13 cellular contexts compared by ENCODE assay signal in the genomic region with DNA sequence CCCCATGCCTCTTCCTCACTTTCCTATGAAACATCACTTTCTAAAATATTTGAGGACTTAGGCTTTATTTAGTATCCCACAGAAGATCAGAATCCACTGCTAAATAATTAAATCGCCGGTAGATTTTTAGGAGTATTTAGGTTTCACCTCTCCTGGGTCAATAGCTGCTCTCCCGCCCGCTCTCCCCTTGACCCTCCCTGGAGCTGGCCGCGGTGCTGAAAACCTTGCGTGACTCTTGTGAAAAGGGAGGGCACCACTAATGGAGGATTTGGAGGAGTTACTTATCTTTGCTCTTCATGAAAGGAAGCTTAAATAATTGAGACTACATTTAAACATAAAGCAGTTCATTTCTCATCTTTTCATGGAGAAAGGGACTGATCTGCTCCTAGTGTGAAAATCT. TPM values are rescaled to one million over a fixed set of nuclear protein-coding genes. Genes with fewer than 3 reads are reported as not detected.
DNase-seq lines count a peak whose midpoint lies in the region; ATAC-seq and TF ChIP-seq lines count a peak whose summit lies in the region.
"Had no signal": no experiment of that assay in that cellular context is flagged by ENCODE, and none has a peak within 500 bp of the region (broad histone marks: within the 10 kb centered on the region; RNA-seq: fewer than 3 reads in every experiment).

No MANE protein-coding gene starts in this region.

- H3K9me3 ChIP-seq in MG63, result no peaks in the 10 kb centered on the region
- H3K9me3 ChIP-seq in mammary epithelial cell (replicated peaks; ENCODE audit: insufficient read depth, low read length), result no peaks in the 10 kb centered on the region
- H3K9me3 ChIP-seq in neuronal stem cell (replicated peaks in 1 of 2; ENCODE audit: control insufficient read depth in 2 of 2, insufficient read depth in 1 of 2, low read depth in 1 of 2, low read length in 2 of 2), result no peaks in the 10 kb centered on the region
- no peaks in the 10 kb centered on the region for H3K9me3 ChIP-seq in CD8-positive, alpha-beta memory T cell (ENCODE audit: low read length)

- no peaks in the 10 kb centered on the region for H3K36me3 ChIP-seq in MG63
- no peaks in the 10 kb centered on the region for H3K36me3 ChIP-seq in mammary epithelial cell (ENCODE audit: insufficient read depth, low read length)
- no peaks in the 10 kb centered on the region for H3K36me3 ChIP-seq in neuronal stem cell (replicated peaks in 1 of 2; ENCODE audit: control insufficient read depth in 2 of 2, insufficient read depth in 2 of 2, low read length in 2 of 2)
- H3K36me3 ChIP-seq in CD8-positive, alpha-beta memory T cell (ENCODE audit: insufficient read depth, low read length), result no peaks in the 10 kb centered on the region

- no peak overlapping the region for H3K4ac ChIP-seq in neuronal stem cell (ENCODE audit: low read length)

- H3K4me3 ChIP-seq in MG63 (no peak overlapping the region), mammary epithelial cell (replicated peaks in 1 of 3; ENCODE audit: insufficient read depth in 1 of 3, low read depth in 2 of 3, low read length in 3 of 3) (no peak overlapping the region), neuronal stem cell (ENCODE audit: low read length in 2 of 2) (no peak overlapping the region)
- no peak overlapping the region for H3K4me3 ChIP-seq in CD8-positive, alpha-beta memory T cell (ENCODE audit: low read length)
- H3K4me3 ChIP-seq: PC-9, smooth muscle cell had no signal

- H2BK12ac ChIP-seq in neuronal stem cell (ENCODE audit: low read length), result no peak overlapping the region

- peaks cover 4 to 9% (median 5%) of the 10 kb centered on the region in 3 donors for H3K4me1 Mint-ChIP-seq in CD8-positive, alpha-beta memory T cell
- H3K4me1 Mint-ChIP-seq: memory B cell had no signal

- whole genome bisulfite sequencing in mammary epithelial cell (ENCODE audit: low coverage, missing lambda C conversion rate), result 5% methylated on average over 7 of the region's 7 CpGs
- WGBS in neuronal stem cell (ENCODE audit: extremely low coverage in 2 of 2, insufficient read length in 2 of 2, insufficient replicate concordance in 1 of 2), 2 donors, result no CpG with 5 or more reads among the region's 7 CpGs

- DNase-seq in NOMO-1 (lab: John Stamatoyannopoulos, UW; ENCODE audit: unreplicated experiment in 2 of 2) (peak; percentile 32 to 41), NOMO-1 treated with dmso at 0.1 percent for 144 hours (lab: John Stamatoyannopoulos, UW; ENCODE audit: unreplicated experiment) (no peak), MG63 (peak; percentile 44), mammary epithelial cell (peak; percentile 26), neuronal stem cell (ENCODE audit: low spot score) (peak; percentile 79), NCI-H2029 (lab: John Stamatoyannopoulos, UW) (no peak)
- no peak for DNase-seq in CD8-positive, alpha-beta memory T cell
- DNase-seq: activated CD4-positive, alpha-beta memory T cell treated with anti-CD3 and anti-CD28 coated beads for 36 hours; NCI-H1048 had no signal

- no peak overlapping the region for H2BK120ac ChIP-seq in neuronal stem cell (ENCODE audit: low read depth, low read length)

- POLR2A ChIA-PET in CD8-positive, alpha-beta memory T cell (lab: Charles Lee), result no interaction called here

- no peak overlapping the region for H4K91ac ChIP-seq in neuronal stem cell (ENCODE audit: low read depth, low read length, poor library complexity)

- H3K27me3 ChIP-seq in MG63, result peaks cover 32% of the 10 kb centered on the region
- peaks cover 31% of the 10 kb centered on the region for H3K27me3 ChIP-seq in mammary epithelial cell (ENCODE audit: insufficient read depth, low read length)
- H3K27me3 ChIP-seq in neuronal stem cell (ENCODE audit: control insufficient read depth in 3 of 3, insufficient read depth in 3 of 3, low read depth in 1 of 3, low read length in 3 of 3), result peaks cover 5 to 84% (median 37%) of the 10 kb centered on the region in 3 experiments
- peaks cover 48% of the 10 kb centered on the region for H3K27me3 ChIP-seq in CD8-positive, alpha-beta memory T cell (ENCODE audit: insufficient read depth, low read length, poor library complexity, severe bottlenecking)

- no peak overlapping the region for H3K18ac ChIP-seq in neuronal stem cell (ENCODE audit: low read length)

- intact Hi-C loops in mammary epithelial cell (cut with micrococcal nuclease), result no loop called here

- dilution Hi-C loops in mammary epithelial cell (cut with HindIII; ENCODE audit: low sequenced_read_pairs), result no loop called here

- peaks cover 5% of the 10 kb centered on the region for H4K20me1 ChIP-seq in mammary epithelial cell (ENCODE audit: insufficient read depth, low read length)

- H3K14ac ChIP-seq in neuronal stem cell (ENCODE audit: low read length), result no peak overlapping the region

- no peaks in the 10 kb centered on the region for H3K79me1 ChIP-seq in neuronal stem cell (ENCODE audit: low read depth, low read length)

- no peak overlapping the region for H2BK5ac ChIP-seq in neuronal stem cell (ENCODE audit: low read length)

- H3K27ac ChIP-seq in mammary epithelial cell (ENCODE audit: insufficient read depth, low read depth, low read length) (no peak overlapping the region), neuronal stem cell (replicated peaks; ENCODE audit: low read length) (no peak overlapping the region)
- no peak overlapping the region for H3K27ac ChIP-seq in CD8-positive, alpha-beta memory T cell (ENCODE audit: low read depth, low read length)
- H3K27ac ChIP-seq: PC-9 had no signal

- no peak for ATAC-seq in HG02870 (IDR thresholded peaks at IDR 0.05; ENCODE audit: unreplicated experiment)

- H2AK5ac ChIP-seq in neuronal stem cell (ENCODE audit: low read depth, low read length), result no peak overlapping the region

- peak overlapping the region in 1 of 7 donors; percentile 81 for H3K4me3 Mint-ChIP-seq in CD8-positive, alpha-beta memory T cell
- H3K4me3 Mint-ChIP-seq: activated CD4-positive, alpha-beta memory T cell treated with anti-CD3 and anti-CD28 coated beads for 36 hours; memory B cell had no signal

- H3K9ac ChIP-seq in mammary epithelial cell (ENCODE audit: insufficient read depth, low read length) (no peak overlapping the region), neuronal stem cell (ENCODE audit: low read depth, low read length, poor library complexity) (no peak overlapping the region)

- no peaks in the 10 kb centered on the region for H3K79me2 ChIP-seq in mammary epithelial cell (ENCODE audit: insufficient read depth, low read length)

- H3K27me3 Mint-ChIP-seq in CD8-positive, alpha-beta memory T cell, result peaks cover 80 to 92% of the 10 kb centered on the region in 2 donors

- no peak overlapping the region for H3K23ac ChIP-seq in neuronal stem cell (ENCODE audit: low read depth, low read length, poor library complexity)

- H2BK15ac ChIP-seq in neuronal stem cell (ENCODE audit: low read length), result no peak overlapping the region

- no peak overlapping the region for H4K8ac ChIP-seq in neuronal stem cell (ENCODE audit: low read depth, low read length)

- TF ChIP-seq CTCF in mammary epithelial cell (conservative IDR thresholded peaks at IDR 0.05 in 1 of 2, IDR thresholded peaks at IDR 0.05 in 1 of 2; ENCODE audit: extremely low read depth in 1 of 2, insufficient read depth in 1 of 2, low read depth in 1 of 2, low read length in 2 of 2), result no peak

- CTCF ChIA-PET in mammary epithelial cell (lab: Charles Lee; ENCODE audit: low non-redundant PET), result no interaction called here
- CTCF ChIA-PET in CD8-positive, alpha-beta memory T cell (lab: Charles Lee), result no interaction called here

- H3K27ac Mint-ChIP-seq in CD8-positive, alpha-beta memory T cell, result no peak overlapping the region
- H3K27ac Mint-ChIP-seq: activated CD4-positive, alpha-beta memory T cell treated with anti-CD3 and anti-CD28 coated beads for 36 hours; memory B cell had no signal

- H2AFZ ChIP-seq in mammary epithelial cell (ENCODE audit: low read depth, low read length), result no peak overlapping the region
- H2AFZ ChIP-seq in neuronal stem cell (ENCODE audit: low read length), result no peak overlapping the region
- H2AFZ ChIP-seq: PC-9 had no signal

- BruUV-seq in mammary epithelial cell (replicated peaks; lab: Mats Ljungman, UMichigan), result no TSS peak

- H3K4me1 ChIP-seq in mammary epithelial cell (ENCODE audit: insufficient read depth, low read length), result no peaks in the 10 kb centered on the region
- H3K4me1 ChIP-seq in neuronal stem cell (ENCODE audit: control insufficient read depth in 2 of 2, insufficient read depth in 1 of 2, low read depth in 1 of 2, low read length in 2 of 2), result peaks cover 2 to 4% of the 10 kb centered on the region in 2 donors
- no peaks in the 10 kb centered on the region for H3K4me1 ChIP-seq in CD8-positive, alpha-beta memory T cell (ENCODE audit: insufficient read depth, low read length)

- H3K9me3 Mint-ChIP-seq in CD8-positive, alpha-beta memory T cell, result peaks cover 17 to 47% (median 20%) of the 10 kb centered on the region in 5 donors
- H3K9me3 Mint-ChIP-seq: activated CD4-positive, alpha-beta memory T cell treated with anti-CD3 and anti-CD28 coated beads for 36 hours had no signal

- no peaks in the 10 kb centered on the region for H3K36me3 Mint-ChIP-seq in CD8-positive, alpha-beta memory T cell
- H3K36me3 Mint-ChIP-seq: memory B cell had no signal

- in situ Hi-C loops in mammary epithelial cell (cut with MboI; ENCODE audit: low sequenced_read_pairs in 2 of 2), result no loop called here

- H3K4me2 ChIP-seq in mammary epithelial cell (ENCODE audit: insufficient read depth, low read depth, low read length) (no peak overlapping the region), neuronal stem cell (ENCODE audit: insufficient read depth, low read length, poor library complexity, severe bottlenecking) (no peak overlapping the region)
- H3K4me2 ChIP-seq: PC-9, smooth muscle cell had no signal

RNA-seq across cellular contexts. Expression of gene POU4F1, which starts 14.1 kb away (rescaled TPM):
- total RNA-seq in MG63 (2014; rRNA removed; shearing (Covaris generic); ENCODE audit: low replicate concordance), result not detected in 2 replicates
- total RNA-seq in mammary epithelial cell, result not detected
- not detected for polyA plus RNA-seq in mammary epithelial cell
- polyA minus RNA-seq in mammary epithelial cell, result not detected
- 0.04 TPM for polyA plus RNA-seq in neuronal stem cell (2013, experiment 1 of 2)
- 0.04 TPM for polyA plus RNA-seq in neuronal stem cell (2013, experiment 2 of 2)
- total RNA-seq in CD8-positive, alpha-beta memory T cell, result under 1 TPM; 0.07 to 0.09 TPM
- not detected for polyA plus RNA-seq in CD8-positive, alpha-beta memory T cell
- total RNA-seq: PC-9, smooth muscle cell had no signal
- polyA plus RNA-seq: smooth muscle cell had no signal

Comparison
In these comparisons a context has a peak if more than half of its experiments do, and no peak if none do; other contexts are left out.
1. DNase-seq: peak in NOMO-1 (2 of 2), MG63 (single experiment), mammary epithelial cell (single experiment) and neuronal stem cell (single experiment); none in NOMO-1 treated with dmso at 0.1 percent for 144 hours (single experiment), CD8-positive, alpha-beta memory T cell (0 of 5) and NCI-H2029 (single experiment).